ENCODE assay signal across 12 cellular contexts in the genomic region with DNA sequence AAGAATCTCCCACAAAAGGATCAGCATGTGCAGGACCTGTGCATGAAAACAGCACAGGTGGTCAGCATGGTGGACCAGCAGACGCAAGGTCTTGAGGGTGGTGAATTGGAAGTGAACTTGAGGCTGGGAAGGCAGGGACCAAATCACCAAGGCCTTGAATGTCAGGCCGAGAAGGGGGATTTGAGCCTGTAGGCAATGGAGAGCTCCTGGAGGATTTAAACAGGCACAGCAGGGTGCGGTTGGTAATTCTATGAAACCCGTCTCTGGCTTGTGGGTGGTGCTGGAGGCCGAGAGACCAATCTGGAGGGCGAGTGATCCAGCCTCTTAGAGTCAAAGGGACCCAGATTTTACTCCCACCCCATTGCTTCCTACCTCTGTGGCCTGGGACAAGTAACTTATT. TPM values are rescaled to one million over a fixed set of nuclear protein-coding genes. Genes with fewer than 3 reads are reported as not detected.
DNase-seq lines count a peak whose midpoint lies in the region; FAIRE-seq and TF ChIP-seq lines count a peak whose summit lies in the region.
"Had no signal": no experiment of that assay in that cellular context is flagged by ENCODE, and none has a peak within 500 bp of the region (broad histone marks: within the 10 kb centered on the region; RNA-seq: fewer than 3 reads in every experiment).

No MANE protein-coding gene starts in this region.

- H3K27ac ChIP-seq in SK-N-MC (no peak overlapping the region), prostate gland (peak overlapping the region; percentile 93 to 94), adrenal gland (no peak overlapping the region)

- H3K4me3 ChIP-seq in SK-N-MC (peak overlapping the region; percentile 97), fibroblast of villous mesenchyme (ENCODE audit: low read depth, low read length) (peak overlapping the region; percentile 94), prostate gland (no peak overlapping the region), adrenal gland (no peak overlapping the region)

- DNase-seq in D721Med (ENCODE audit: insufficient read length, low spot score) (peak; percentile 76), SK-N-MC (ENCODE audit: low read depth, low spot score) (no peak), fibroblast of villous mesenchyme (ENCODE audit: low read depth) (no peak), prostate gland (ENCODE audit: low spot score) (no peak), adrenal gland (no peak), GDM1 (lab: John Stamatoyannopoulos, UW) (no peak), midbrain (lab: John Stamatoyannopoulos, UW) (no peak)
- DNase-seq in stimulated activated CD4-positive, alpha-beta T cell treated with anti-CD3 and anti-CD28 coated beads, Interleukin-2, amount 100 ng/mL, for 24 hours, result no peak
- DNase-seq: activated CD4-positive, alpha-beta T cell treated with anti-CD3 and anti-CD28 coated beads, Interleukin-2, amount 50 U/mL, for 1 hour; activated naive CD8-positive, alpha-beta T cell treated with anti-CD3 and anti-CD28 coated beads, Interleukin-2, amount 10 ng/mL, durations not matched to agents 7 days and 5 days had no signal

- H3K36me3 ChIP-seq in SK-N-MC (ENCODE audit: insufficient read depth, low read length), result no peaks in the 10 kb centered on the region; the same call in 1 of the 2 replicates
- no peaks in the 10 kb centered on the region for H3K36me3 ChIP-seq in prostate gland
- no peaks in the 10 kb centered on the region for H3K36me3 ChIP-seq in adrenal gland (replicated peaks in 1 of 2)

- no peaks in the 10 kb centered on the region for H3K27me3 ChIP-seq in prostate gland (replicated peaks; ENCODE audit: insufficient read depth)
- no peaks in the 10 kb centered on the region for H3K27me3 ChIP-seq in adrenal gland

- intact Hi-C loops in prostate gland (cut with DNase I) (no loop called here), adrenal gland (cut with DNase I) (no loop called here)

- peak overlapping the region; percentile 19 for H3K9ac ChIP-seq in SK-N-MC (ENCODE audit: insufficient read length)

- TF ChIP-seq POLR2A in prostate gland (IDR thresholded peaks at IDR 0.05) (no peak), adrenal gland (IDR thresholded peaks at IDR 0.05) (no peak)

- FAIRE-seq in D721Med (lab: Jason Lieb, UNC), result no peak
- FAIRE-seq: endometrium, GM18507 had no signal

- TF ChIP-seq CTCF in D721Med (IDR thresholded peaks at IDR 0.05; ENCODE audit: insufficient read depth, missing control alignments) (no peak), fibroblast of villous mesenchyme (IDR thresholded peaks at IDR 0.05; ENCODE audit: insufficient read depth, low read depth, low read length) (no peak), prostate gland (IDR thresholded peaks at IDR 0.05) (no peak), adrenal gland (IDR thresholded peaks at IDR 0.05) (no peak)

- H3K4me1 ChIP-seq in prostate gland (replicated peaks) (peaks cover 8% of the 10 kb centered on the region), adrenal gland (replicated peaks in 1 of 2) (peaks cover 13 to 29% of the 10 kb centered on the region in 2 donors)

- no peaks in the 10 kb centered on the region for H3K9me3 ChIP-seq in SK-N-MC (ENCODE audit: low read depth, low read length)
- no peaks in the 10 kb centered on the region for H3K9me3 ChIP-seq in prostate gland
- H3K9me3 ChIP-seq in adrenal gland (replicated peaks in 1 of 3), result no peaks in the 10 kb centered on the region

- WGBS in prostate gland, result 50% methylated on average over 6 of the region's 6 CpGs
- 81 to 92% (median 85%) methylated on average over 6 of the region's 6 CpGs for WGBS in adrenal gland, 4 donors

RNA-seq across cellular contexts. Expression of a gene that starts 2.4 kb away (rescaled TPM):
- total RNA-seq in fibroblast of villous mesenchyme (18.6 and 20.9 TPM in 2 replicates), prostate gland (10 to 100 TPM; 71.2 to 72.8 TPM), adrenal gland (100 to 1,000 TPM in 1 of 8 donors, 10 to 100 TPM in 6, 1 to 10 TPM in 1; 6.8 to 129 (median 14.5) TPM)
- polyA plus RNA-seq in adrenal gland, result 10 to 100 TPM in 1 of 3 donors, 1 to 10 TPM in 2; 6.7 to 10.3 (median 9.1) TPM

Comparison
In these comparisons a context has a peak if more than half of its experiments do, and no peak if none do; other contexts are left out.
1. H3K27ac ChIP-seq: peak in prostate gland (2 of 2); none in SK-N-MC (single experiment) and adrenal gland (0 of 5).
2. H3K4me3 ChIP-seq: peak in SK-N-MC (single experiment) and fibroblast of villous mesenchyme (single experiment); none in prostate gland (0 of 2) and adrenal gland (0 of 4).